9 cellular contexts compared by ENCODE assay signal in genomic region chr17:36547776-36548175, GRCh38. TPM values are rescaled to one million over a fixed set of nuclear protein-coding genes. Genes with fewer than 3 reads are reported as not detected.
DNase-seq lines count a peak whose midpoint lies in the region; ATAC-seq, FAIRE-seq and TF ChIP-seq lines count a peak whose summit lies in the region.
"Had no signal": no experiment of that assay in that cellular context is flagged by ENCODE, and none has a peak within 500 bp of the region (broad histone marks: within the 10 kb centered on the region; RNA-seq: fewer than 3 reads in every experiment).

No MANE protein-coding gene starts in this region.

- ATAC-seq in RWPE2 (ENCODE audit: low read depth) = no peak
- ATAC-seq in HG03469 (IDR thresholded peaks at IDR 0.05; ENCODE audit: unreplicated experiment) = no peak
- ATAC-seq in HG02798 (IDR thresholded peaks at IDR 0.05; ENCODE audit: poor library complexity, unreplicated experiment) = no peak
- ATAC-seq: left ventricle myocardium superior had no signal

- H3K9me1 ChIP-seq in keratinocyte (ENCODE audit: control insufficient read depth, extremely low read depth, insufficient read depth, low read length) = no peaks in the 10 kb centered on the region

- H3K27ac ChIP-seq in BLaER1 (no peak overlapping the region), RWPE2 (ENCODE audit: poor library complexity, severe bottlenecking) (peak overlapping the region; percentile 88), keratinocyte (ENCODE audit: control insufficient read depth, insufficient read depth, low read length) (no peak overlapping the region)
- H3K27ac ChIP-seq: SJCRH30 had no signal

- H2AFZ ChIP-seq in keratinocyte (ENCODE audit: control insufficient read depth, low read length) = no peak overlapping the region

- no peak for TF ChIP-seq CTCF in RWPE2 (IDR thresholded peaks at IDR 0.05; ENCODE audit: poor library complexity, severe bottlenecking)
- TF ChIP-seq CTCF in keratinocyte (optimal IDR thresholded peaks at IDR 0.05 in 1 of 3, IDR thresholded peaks at IDR 0.05 in 1 of 3, conservative IDR thresholded peaks at IDR 0.05 in 1 of 3; ENCODE audit: extremely low read depth in 1 of 3, insufficient read depth in 2 of 3, low read length in 3 of 3) = no peak

- no peak overlapping the region for H3K9ac ChIP-seq in BLaER1
- peak overlapping the region; percentile 37 for H3K9ac ChIP-seq in keratinocyte (ENCODE audit: control insufficient read depth, extremely low read depth, insufficient read depth, low read length)

- FAIRE-seq in keratinocyte (lab: Jason Lieb, UNC) = no peak
- FAIRE-seq in HTR-8/SVneo (lab: Jason Lieb, UNC) = no peak
- FAIRE-seq: bronchial epithelial cell had no signal

- no peak overlapping the region for H3K4me3 ChIP-seq in BLaER1
- H3K4me3 ChIP-seq in RWPE2 (ENCODE audit: severe bottlenecking) = no peak overlapping the region
- peak overlapping the region; percentile 8 to 92 (median 86) for H3K4me3 ChIP-seq in keratinocyte (ENCODE audit: control insufficient read depth in 2 of 3, extremely low read depth in 1 of 3, insufficient read depth in 2 of 3, low read depth in 1 of 3, low read length in 3 of 3)

- H3K36me3 ChIP-seq in BLaER1 (peaks cover 22% of the 10 kb centered on the region; the same call in 1 of the 2 replicates), RWPE2 (ENCODE audit: low read depth) (peaks cover 63% of the 10 kb centered on the region), keratinocyte (ENCODE audit: control insufficient read depth in 2 of 2, extremely low read depth in 1 of 2, insufficient read depth in 2 of 2, low read length in 2 of 2) (peaks cover 3 to 6% of the 10 kb centered on the region in 2 experiments)

- dilution Hi-C loops in keratinocyte (cut with MboI; ENCODE audit: extremely low pct_ligation_motif_present, low sequenced_read_pairs) = no loop called here

- no peaks in the 10 kb centered on the region for H3K27me3 ChIP-seq in BLaER1
- no peaks in the 10 kb centered on the region for H3K27me3 ChIP-seq in RWPE2 (ENCODE audit: insufficient read depth, poor library complexity, severe bottlenecking)
- H3K27me3 ChIP-seq in keratinocyte (ENCODE audit: control insufficient read depth, extremely low read depth, insufficient read depth, low read length) = no peaks in the 10 kb centered on the region
- H3K27me3 ChIP-seq: SJCRH30 had no signal

- H3K9me3 ChIP-seq in BLaER1 = no peaks in the 10 kb centered on the region
- H3K9me3 ChIP-seq in RWPE2 (ENCODE audit: severe bottlenecking) = no peaks in the 10 kb centered on the region
- H3K9me3 ChIP-seq in keratinocyte (ENCODE audit: control insufficient read depth, low read depth, low read length) = no peaks in the 10 kb centered on the region
- H3K9me3 ChIP-seq: SJCRH30 had no signal

- H4K20me1 ChIP-seq in BLaER1 (peaks cover 73% of the 10 kb centered on the region), keratinocyte (ENCODE audit: control insufficient read depth, extremely low read depth, insufficient read depth, low read length) (peaks cover 9% of the 10 kb centered on the region)

- H3K4me1 ChIP-seq in BLaER1 = peaks cover 43% of the 10 kb centered on the region
- peaks cover 22% of the 10 kb centered on the region for H3K4me1 ChIP-seq in RWPE2 (ENCODE audit: insufficient read depth, poor library complexity, severe bottlenecking)
- H3K4me1 ChIP-seq in keratinocyte (ENCODE audit: control insufficient read depth, extremely low read depth, insufficient read depth, low read length) = peaks cover 21% of the 10 kb centered on the region

- DNase-seq in RWPE2 (ENCODE audit: low spot score) (no peak), keratinocyte (ENCODE audit: low read depth, low spot score) (no peak), HTR-8/SVneo (ENCODE audit: insufficient read length, low spot score) (no peak)
- DNase-seq: left ventricle myocardium superior, SJCRH30 had no signal

- H3K4me2 ChIP-seq in BLaER1 (peak overlapping the region; percentile 92), keratinocyte (ENCODE audit: control insufficient read depth, extremely low read depth, insufficient read depth, low read depth, low read length) (peak overlapping the region; percentile 91)

- peaks cover 88% of the 10 kb centered on the region for H3K79me2 ChIP-seq in keratinocyte (ENCODE audit: control insufficient read depth, insufficient read depth, low read length)

RNA-seq across cellular contexts. Expression of gene GGNBP2, which starts 3.1 kb away (rescaled TPM):
- 73.0 to 95.5 TPM (median 84.9 TPM) in 3 replicates for polyA plus RNA-seq in keratinocyte
- polyA plus RNA-seq in keratinocyte (2011; ENCODE audit: low read depth) = 120 TPM
- polyA plus RNA-seq in keratinocyte (2011; cell fraction: cytosol; rRNA removed) = 43.6 and 94.9 TPM in 2 replicates
- polyA plus RNA-seq in keratinocyte (2011; cell fraction: nucleus; rRNA removed) = 182 and 183 TPM in 2 replicates
- polyA plus RNA-seq in keratinocyte (2012; ENCODE audit: low replicate concordance) = 50.2 and 59.5 TPM in 2 replicates
- polyA minus RNA-seq in keratinocyte = 73.4 to 90.5 TPM (median 86.5 TPM) in 3 replicates
- polyA minus RNA-seq in keratinocyte (2011; cell fraction: cytosol; rRNA and poly(A)+ RNA removed) = 26.1 TPM
- polyA minus RNA-seq in keratinocyte (2011; cell fraction: nucleus; rRNA and poly(A)+ RNA removed) = 40.0 and 92.5 TPM in 2 replicates

RNA-seq across cellular contexts. Expression of gene PIGW, which starts 13.0 kb away (rescaled TPM):
- 4.2 to 9.8 TPM (median 7.4 TPM) in 3 replicates for polyA plus RNA-seq in keratinocyte
- polyA plus RNA-seq in keratinocyte (2011; ENCODE audit: low read depth) = 1.9 TPM
- 4.0 and 8.0 TPM in 2 replicates for polyA plus RNA-seq in keratinocyte (2011; cell fraction: cytosol; rRNA removed)
- 6.3 and 8.3 TPM in 2 replicates for polyA plus RNA-seq in keratinocyte (2011; cell fraction: nucleus; rRNA removed)
- polyA plus RNA-seq in keratinocyte (2012; ENCODE audit: low replicate concordance) = 8.0 and 8.4 TPM in 2 replicates
- polyA minus RNA-seq in keratinocyte = 0.92 to 3.0 TPM (median 2.6 TPM) in 3 replicates
- 3.3 TPM for polyA minus RNA-seq in keratinocyte (2011; cell fraction: cytosol; rRNA and poly(A)+ RNA removed)
- polyA minus RNA-seq in keratinocyte (2011; cell fraction: nucleus; rRNA and poly(A)+ RNA removed) = 1.9 and 3.7 TPM in 2 replicates

RNA-seq across cellular contexts. Expression of gene MYO19, which starts 13.1 kb away (rescaled TPM):
- polyA plus RNA-seq in keratinocyte = 47.9 to 59.4 TPM (median 49.7 TPM) in 3 replicates
- polyA plus RNA-seq in keratinocyte (2011; ENCODE audit: low read depth) = 20.4 TPM
- 26.0 and 26.5 TPM in 2 replicates for polyA plus RNA-seq in keratinocyte (2011; cell fraction: cytosol; rRNA removed)
- 152 and 177 TPM in 2 replicates for polyA plus RNA-seq in keratinocyte (2011; cell fraction: nucleus; rRNA removed)
- polyA plus RNA-seq in keratinocyte (2012; ENCODE audit: low replicate concordance) = 33.1 and 42.2 TPM in 2 replicates
- 72.2 to 162 TPM (median 93.9 TPM) in 3 replicates for polyA minus RNA-seq in keratinocyte
- polyA minus RNA-seq in keratinocyte (2011; cell fraction: cytosol; rRNA and poly(A)+ RNA removed) = 38.8 TPM
- 48.7 and 95.7 TPM in 2 replicates for polyA minus RNA-seq in keratinocyte (2011; cell fraction: nucleus; rRNA and poly(A)+ RNA removed)

RNA-seq across cellular contexts. Expression of gene DHRS11, which starts 43.9 kb away (rescaled TPM):
- 11.0 to 14.3 TPM (median 11.4 TPM) in 3 replicates for polyA plus RNA-seq in keratinocyte
- polyA plus RNA-seq in keratinocyte (2011; ENCODE audit: low read depth) = 3.2 TPM
- 12.4 and 13.7 TPM in 2 replicates for polyA plus RNA-seq in keratinocyte (2011; cell fraction: cytosol; rRNA removed)
- polyA plus RNA-seq in keratinocyte (2011; cell fraction: nucleus; rRNA removed) = 23.6 and 25.8 TPM in 2 replicates
- 6.5 and 22.5 TPM in 2 replicates for polyA plus RNA-seq in keratinocyte (2012; ENCODE audit: low replicate concordance)
- 8.0 to 17.2 TPM (median 15.3 TPM) in 3 replicates for polyA minus RNA-seq in keratinocyte
- 12.7 TPM for polyA minus RNA-seq in keratinocyte (2011; cell fraction: cytosol; rRNA and poly(A)+ RNA removed)
- polyA minus RNA-seq in keratinocyte (2011; cell fraction: nucleus; rRNA and poly(A)+ RNA removed) = 4.2 and 5.5 TPM in 2 replicates

RNA-seq across cellular contexts. Expression of gene MRM1, which starts 53.6 kb away (rescaled TPM):
- polyA plus RNA-seq in keratinocyte = 3.7 to 5.4 TPM (median 3.8 TPM) in 3 replicates
- 0.56 TPM for polyA plus RNA-seq in keratinocyte (2011; ENCODE audit: low read depth)
- polyA plus RNA-seq in keratinocyte (2011; cell fraction: cytosol; rRNA removed) = 2.2 and 3.3 TPM in 2 replicates
- polyA plus RNA-seq in keratinocyte (2011; cell fraction: nucleus; rRNA removed) = 3.0 and 4.5 TPM in 2 replicates
- polyA plus RNA-seq in keratinocyte (2012; ENCODE audit: low replicate concordance) = 2.1 and 5.0 TPM in 2 replicates
- 1.4 to 2.0 TPM (median 1.5 TPM) in 3 replicates for polyA minus RNA-seq in keratinocyte
- polyA minus RNA-seq in keratinocyte (2011; cell fraction: cytosol; rRNA and poly(A)+ RNA removed) = 6.1 TPM
- 3.1 and 3.4 TPM in 2 replicates for polyA minus RNA-seq in keratinocyte (2011; cell fraction: nucleus; rRNA and poly(A)+ RNA removed)

Comparison
In these comparisons a context has a peak if more than half of its experiments do, and no peak if none do; other contexts are left out.
1. H3K4me3 ChIP-seq: peak in keratinocyte (3 of 3); none in BLaER1 (single experiment) and RWPE2 (single experiment).